ENCODE assay signal across 18 cellular contexts in the genomic region with DNA sequence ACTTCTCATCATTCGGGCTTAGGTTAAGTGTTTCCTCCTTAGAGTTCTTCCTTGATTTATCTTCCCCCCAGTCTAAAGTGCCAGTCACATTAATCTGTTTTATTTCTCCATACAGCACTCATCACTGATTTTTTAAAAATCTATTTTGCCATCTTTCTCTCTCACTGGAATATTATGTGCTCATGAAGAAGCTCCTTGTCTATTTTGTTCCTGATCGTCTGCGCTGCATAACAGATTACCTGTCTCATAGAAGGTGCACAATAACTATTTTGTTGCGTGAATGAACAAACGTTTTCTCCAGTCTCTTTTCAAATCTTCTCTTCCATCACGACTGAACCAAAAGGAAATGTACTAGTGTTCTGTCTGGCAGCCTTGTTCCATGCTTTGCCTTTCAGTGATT. TPM values are rescaled to one million over a fixed set of nuclear protein-coding genes. Genes with fewer than 3 reads are reported as not detected.
A peak's percentile ranks its signal among the peaks of the same experiment; 100 is the strongest.
DNase-seq lines count a peak whose midpoint lies in the region; ATAC-seq and TF ChIP-seq lines count a peak whose summit lies in the region.
"Had no signal": no experiment of that assay in that cellular context is flagged by ENCODE, and none has a peak within 500 bp of the region (broad histone marks: within the 10 kb centered on the region; RNA-seq: fewer than 3 reads in every experiment).

No MANE protein-coding gene starts in this region.

- in situ Hi-C loops in brain microvascular endothelial cell (cut with HindIII; ENCODE audit: low pct_ligation_motif_present, low sequenced_read_pairs), result no loop called here

- H3K4me1 ChIP-seq in DOHH2 (ENCODE audit: control insufficient read depth, low read length), result peaks cover 37% of the 10 kb centered on the region

- H3K27ac Mint-ChIP-seq in CD14-positive monocyte, result peak overlapping the region in 6 of 7 donors; percentile 14 to 96 (median 92)
- H3K27ac Mint-ChIP-seq in activated T-helper 2 cell treated with anti-CD3 and anti-CD28 coated beads, Interferon-gamma antibody, Interleukin-2, Interleukin-4, amounts not matched to agents 10 μg/mL and 5 μg/mL and 100 μg/mL, durations not matched to agents 14 hours and 24 hours and 36 hours, result peak overlapping the region; percentile 35
- H3K27ac Mint-ChIP-seq in naive thymus-derived CD8-positive, alpha-beta T cell, result peak overlapping the region in 9 of 10 donors; percentile 25 to 98 (median 78)

- H3K27me3 ChIP-seq in DOHH2 (ENCODE audit: control insufficient read depth, low read length), result no peaks in the 10 kb centered on the region
- no peaks in the 10 kb centered on the region for H3K27me3 ChIP-seq in brain microvascular endothelial cell (replicated peaks)
- H3K27me3 ChIP-seq: heart left ventricle, Peyer's patch, right atrium auricular region had no signal

- no peak overlapping the region for H3K27ac ChIP-seq in DOHH2 (ENCODE audit: low read depth, low read length)
- no peak overlapping the region for H3K27ac ChIP-seq in brain microvascular endothelial cell
- H3K27ac ChIP-seq: heart left ventricle, right atrium auricular region had no signal

- H3K9me3 ChIP-seq in DOHH2 (ENCODE audit: control insufficient read depth, insufficient read depth, low read length), result no peaks in the 10 kb centered on the region
- H3K9me3 ChIP-seq: heart left ventricle, Peyer's patch, right atrium auricular region had no signal

- H3K4me3 Mint-ChIP-seq in CD14-positive monocyte, result no peak overlapping the region
- peak overlapping the region; percentile 5 for H3K4me3 Mint-ChIP-seq in activated T-helper 2 cell treated with anti-CD3 and anti-CD28 coated beads, Interferon-gamma antibody, Interleukin-2, Interleukin-4, amounts not matched to agents 10 μg/mL and 5 μg/mL and 100 μg/mL, durations not matched to agents 14 hours and 24 hours and 36 hours (ENCODE audit: low read depth)
- H3K4me3 Mint-ChIP-seq in naive thymus-derived CD8-positive, alpha-beta T cell, result peak overlapping the region; percentile 22 to 93 (median 63)

- peaks cover 76% of the 10 kb centered on the region for H3K36me3 ChIP-seq in DOHH2 (ENCODE audit: control insufficient read depth, low read length)
- peaks cover 8% of the 10 kb centered on the region for H3K36me3 ChIP-seq in brain microvascular endothelial cell (replicated peaks)

- H3K79me2 ChIP-seq in DOHH2 (ENCODE audit: control insufficient read depth, low read length), result peaks cover 97% of the 10 kb centered on the region

- peaks cover 0 to 2% (median 0%) of the 10 kb centered on the region in 7 donors for H3K9me3 Mint-ChIP-seq in CD14-positive monocyte
- peaks cover 6% of the 10 kb centered on the region for H3K9me3 Mint-ChIP-seq in activated T-helper 2 cell treated with anti-CD3 and anti-CD28 coated beads, Interferon-gamma antibody, Interleukin-2, Interleukin-4, amounts not matched to agents 10 μg/mL and 5 μg/mL and 100 μg/mL, durations not matched to agents 14 hours and 24 hours and 36 hours
- peaks cover 0 to 7% (median 0%) of the 10 kb centered on the region in 9 donors for H3K9me3 Mint-ChIP-seq in naive thymus-derived CD8-positive, alpha-beta T cell

- no peak for DNase-seq in CD14-positive monocyte (ENCODE audit: low spot score)
- DNase-seq in activated T-helper 2 cell treated with anti-CD3 and anti-CD28 coated beads, Interferon-gamma antibody, Interleukin-2, Interleukin-4, amounts not matched to agents 10 μg/mL and 5 μg/mL and 100 μg/mL, durations not matched to agents 14 hours and 24 hours and 36 hours (ENCODE audit: low spot score), result no peak
- no peak for DNase-seq in naive thymus-derived CD8-positive, alpha-beta T cell
- DNase-seq in GDM1 (lab: John Stamatoyannopoulos, UW), result no peak
- DNase-seq in kidney tubule cell (ENCODE audit: low spot score), result no peak
- DNase-seq in ecto neural progenitor cell (ENCODE audit: low spot score), result no peak
- DNase-seq in brain microvascular endothelial cell, result no peak
- DNase-seq: activated CD4-positive, alpha-beta T cell treated with anti-CD3 and anti-CD28 coated beads for 1 hour; C1 segment of cervical spinal cord; cerebellar nuclear complex; heart left ventricle; IMR-90; NCI-H1436 treated with DMSO at 0.1 percent for 48 hours; NCI-H510A treated with DMSO at 0.1 percent for 48 hours; Peyer's patch; SW 1271 had no signal

- ATAC-seq in naive thymus-derived CD8-positive, alpha-beta T cell, result no peak
- ATAC-seq: heart left ventricle had no signal

- H3K4me2 ChIP-seq in DOHH2 (ENCODE audit: low read length), result peak overlapping the region; percentile 92

- peaks cover 10% of the 10 kb centered on the region for H3F3A ChIP-seq in DOHH2 (ENCODE audit: control insufficient read depth, insufficient read depth)

- peak overlapping the region; percentile 90; the same call in 1 of the 2 replicates for H3K4me3 ChIP-seq in DOHH2 (ENCODE audit: low read length)
- H3K4me3 ChIP-seq in brain microvascular endothelial cell (ENCODE audit: low read depth, low read length), result no peak overlapping the region
- H3K4me3 ChIP-seq: heart left ventricle, Peyer's patch, right atrium auricular region had no signal

- peaks cover 59% of the 10 kb centered on the region for H3K4me1 Mint-ChIP-seq in CD14-positive monocyte
- H3K4me1 Mint-ChIP-seq in activated T-helper 2 cell treated with anti-CD3 and anti-CD28 coated beads, Interferon-gamma antibody, Interleukin-2, Interleukin-4, amounts not matched to agents 10 μg/mL and 5 μg/mL and 100 μg/mL, durations not matched to agents 14 hours and 24 hours and 36 hours (ENCODE audit: low read depth), result peaks cover 35% of the 10 kb centered on the region
- peaks cover 48 to 80% (median 76%) of the 10 kb centered on the region in 4 donors for H3K4me1 Mint-ChIP-seq in naive thymus-derived CD8-positive, alpha-beta T cell

- no peaks in the 10 kb centered on the region for H3K27me3 Mint-ChIP-seq in CD14-positive monocyte (ENCODE audit: low read depth in 3 of 3)
- no peaks in the 10 kb centered on the region for H3K27me3 Mint-ChIP-seq in activated T-helper 2 cell treated with anti-CD3 and anti-CD28 coated beads, Interferon-gamma antibody, Interleukin-2, Interleukin-4, amounts not matched to agents 10 μg/mL and 5 μg/mL and 100 μg/mL, durations not matched to agents 14 hours and 24 hours and 36 hours (ENCODE audit: low read depth)
- H3K27me3 Mint-ChIP-seq in naive thymus-derived CD8-positive, alpha-beta T cell, result no peaks in the 10 kb centered on the region

- POLR2A ChIA-PET in naive thymus-derived CD8-positive, alpha-beta T cell (lab: Charles Lee), result interaction anchor here (0.6 to 10.2 kb wide), 3 partner anchors 19 to 378 kb away, joined by 3 to 269 read pairs (median 4); no protein-coding TSS in a partner anchor

- H3K36me3 Mint-ChIP-seq in CD14-positive monocyte, result peaks cover 28 to 49% of the 10 kb centered on the region in 2 donors
- H3K36me3 Mint-ChIP-seq in activated T-helper 2 cell treated with anti-CD3 and anti-CD28 coated beads, Interferon-gamma antibody, Interleukin-2, Interleukin-4, amounts not matched to agents 10 μg/mL and 5 μg/mL and 100 μg/mL, durations not matched to agents 14 hours and 24 hours and 36 hours (ENCODE audit: low read depth), result peaks cover 65% of the 10 kb centered on the region
- peaks cover 9 to 60% (median 21%) of the 10 kb centered on the region in 3 donors for H3K36me3 Mint-ChIP-seq in naive thymus-derived CD8-positive, alpha-beta T cell

- intact Hi-C loops in CD14-positive monocyte (cut with micrococcal nuclease), result loop anchor here (10.0 kb wide), 2 partner anchors 71 to 99 kb away; no protein-coding TSS in a partner anchor
- intact Hi-C loops in activated T-helper 2 cell treated with anti-CD3 and anti-CD28 coated beads, Interferon-gamma antibody, Interleukin-2, Interleukin-4, amounts not matched to agents 10 μg/mL and 5 μg/mL and 100 μg/mL, durations not matched to agents 14 hours and 24 hours and 36 hours (cut with micrococcal nuclease), result loop anchor here (2.0 to 10.0 kb wide), 2 partner anchors 65 to 171 kb away; a partner anchor contains a TSS

- peaks cover 37% of the 10 kb centered on the region for H4K20me1 ChIP-seq in DOHH2 (ENCODE audit: control insufficient read depth, insufficient read depth, low read depth, low read length)

- TF ChIP-seq CTCF in CD14-positive monocyte (IDR thresholded peaks at IDR 0.05) (no peak), DOHH2 (IDR thresholded peaks at IDR 0.05; ENCODE audit: low read depth, low read length, poor library complexity, severe bottlenecking) (no peak), brain microvascular endothelial cell (IDR thresholded peaks at IDR 0.05; ENCODE audit: low read depth, low read length, missing control alignments) (no peak)

- H3K9me2 ChIP-seq in DOHH2 (replicated peaks; ENCODE audit: control insufficient read depth, low read length), result no peaks in the 10 kb centered on the region

RNA-seq across cellular contexts. Expression of a gene that starts 2.7 kb away (rescaled TPM):
- polyA plus RNA-seq in CD14-positive monocyte, result 100 to 1,000 TPM; 170 to 207 TPM
- 58.9 and 59.9 TPM in 2 replicates for total RNA-seq in activated T-helper 2 cell treated with anti-CD3 and anti-CD28 coated beads, Interferon-gamma antibody, Interleukin-2, Interleukin-4, amounts not matched to agents 10 μg/mL and 5 μg/mL and 100 μg/mL, durations not matched to agents 14 hours and 24 hours and 36 hours
- total RNA-seq in naive thymus-derived CD8-positive, alpha-beta T cell, result 100 to 1,000 TPM; 161 to 162 TPM
- 100 to 1,000 TPM; 181 to 199 (median 190) TPM for polyA plus RNA-seq in naive thymus-derived CD8-positive, alpha-beta T cell

RNA-seq across cellular contexts. Expression of a gene that starts 3.0 kb away (rescaled TPM):
- polyA plus RNA-seq in CD14-positive monocyte, result 10 to 100 TPM in 1 of 2 donors, 1 to 10 TPM in 1; 8.3 to 11.6 TPM
- total RNA-seq in activated T-helper 2 cell treated with anti-CD3 and anti-CD28 coated beads, Interferon-gamma antibody, Interleukin-2, Interleukin-4, amounts not matched to agents 10 μg/mL and 5 μg/mL and 100 μg/mL, durations not matched to agents 14 hours and 24 hours and 36 hours, result 7.2 and 9.0 TPM in 2 replicates
- total RNA-seq in naive thymus-derived CD8-positive, alpha-beta T cell, result 10 to 100 TPM; 28.7 to 30.9 TPM
- 10 to 100 TPM; 12.0 to 15.6 (median 14.0) TPM for polyA plus RNA-seq in naive thymus-derived CD8-positive, alpha-beta T cell

Comparison
In these comparisons a context has a peak if more than half of its experiments do, and no peak if none do; other contexts are left out.
1. H3K27ac Mint-ChIP-seq: peak in every context shown above with its lines; median percentile 92 in CD14-positive monocyte; 78 in naive thymus-derived CD8-positive, alpha-beta T cell; 35 in activated T-helper 2 cell treated with anti-CD3 and anti-CD28 coated beads, Interferon-gamma antibody, Interleukin-2, Interleukin-4, amounts not matched to agents 10 μg/mL and 5 μg/mL and 100 μg/mL, durations not matched to agents 14 hours and 24 hours and 36 hours.
2. H3K4me3 Mint-ChIP-seq: peak in activated T-helper 2 cell treated with anti-CD3 and anti-CD28 coated beads, Interferon-gamma antibody, Interleukin-2, Interleukin-4, amounts not matched to agents 10 μg/mL and 5 μg/mL and 100 μg/mL, durations not matched to agents 14 hours and 24 hours and 36 hours (single experiment) and naive thymus-derived CD8-positive, alpha-beta T cell (10 of 10); none in CD14-positive monocyte (0 of 2).